Comparison of ENCODE assay signal across 8 cellular contexts in genomic region chr10:98576096-98576495, GRCh38.
"Had no signal": no experiment of that assay in that cellular context is flagged by ENCODE, and none has a peak within 500 bp of the region (broad histone marks: within the 10 kb centered on the region; RNA-seq: fewer than 3 reads in every experiment).

No MANE protein-coding gene starts in this region.

- ATAC-seq: HCT116, HepG2 had no signal

- H3K36me3 ChIP-seq: HAP-1 had no signal

- H3K4me1 Mint-ChIP-seq: IgD-negative memory B cell had no signal

- H3K9me3 ChIP-seq: HAP-1 had no signal

- DNase-seq: GOT3, H7, HFFc6 had no signal

- H3K9me3 Mint-ChIP-seq: HFFc6, IgD-negative memory B cell had no signal

- H3K4me3 ChIP-seq: HAP-1 had no signal

- H3K4me1 ChIP-seq: HAP-1 had no signal

- H3K36me3 Mint-ChIP-seq: IgD-negative memory B cell had no signal

- H3K27ac ChIP-seq: HL-60 had no signal

- H3K27ac Mint-ChIP-seq: HFFc6, IgD-negative memory B cell had no signal

- H3K4me3 Mint-ChIP-seq: HFFc6, IgD-negative memory B cell had no signal
